In genomic region chr2:231721641-231722310, GRCh38 we compare ENCODE assay signal across 17 cellular contexts.
"Had no signal": no experiment of that assay in that cellular context is flagged by ENCODE, and none has a peak within 500 bp of the region (broad histone marks: within the 10 kb centered on the region; RNA-seq: fewer than 3 reads in every experiment).

No MANE protein-coding gene starts in this region.

- FAIRE-seq: pancreas had no signal

- H3K36me3 ChIP-seq: ascending aorta, breast epithelium, gastrocnemius medialis, left ventricle myocardium inferior, pancreas, thyroid gland had no signal

- DNase-seq: activated CD4-positive, alpha-beta T cell treated with anti-CD3 and anti-CD28 coated beads, Interleukin-2, amount 50 U/mL, for 1 hour; activated CD8-positive, alpha-beta memory T cell treated with anti-CD3 and anti-CD28 coated beads, Interleukin-2, amount 50 U/mL, for 4 hours; activated effector memory CD4-positive, alpha-beta T cell treated with Interleukin-2 at 50 U/mL for 16 hours; activated naive CD4-positive, alpha-beta T cell treated with anti-CD3 and anti-CD28 coated beads, Interleukin-2, amount 50 U/mL, for 16 hours; activated T-cell treated with anti-CD3 and anti-CD28 coated beads, Interleukin-2, amount 50 U/mL, for 4 hours; cortex of kidney; effector CD4-positive, alpha-beta T cell; gastrocnemius medialis; head of caudate nucleus; left ventricle myocardium inferior; mucosa of descending colon; naive thymus-derived CD4-positive, alpha-beta T cell; pancreas; stimulated activated naive CD4-positive, alpha-beta T cell treated with Interleukin-2 at 50 U/mL for 16 hours; thyroid gland had no signal

- ATAC-seq: gastrocnemius medialis had no signal

- H3K4me1 ChIP-seq: breast epithelium, pancreas, thyroid gland had no signal

- H3K27ac ChIP-seq: ascending aorta, breast epithelium, gastrocnemius medialis, left ventricle myocardium inferior, pancreas, thyroid gland had no signal

- H3K4me3 ChIP-seq: ascending aorta, breast epithelium, gastrocnemius medialis, left ventricle myocardium inferior, mucosa of descending colon, pancreas, thyroid gland had no signal

- H3K9me3 ChIP-seq: ascending aorta, breast epithelium, gastrocnemius medialis, left ventricle myocardium inferior, mucosa of descending colon, pancreas, thyroid gland had no signal

- H3K27me3 ChIP-seq: ascending aorta, breast epithelium, gastrocnemius medialis, pancreas, thyroid gland had no signal
